ENCODE assay signal across 8 cellular contexts in genomic region chr2:68643011-68643873, GRCh38. TPM values are rescaled to one million over a fixed set of nuclear protein-coding genes. Genes with fewer than 3 reads are reported as not detected.
DNase-seq lines count a peak whose midpoint lies in the region; ATAC-seq and TF ChIP-seq lines count a peak whose summit lies in the region.

Gene PROKR1, plus strand, starts transcription at chr2:68643579. Its CDS starts 2,243 bp downstream, at chr2:68645822.

- H3K18ac ChIP-seq in IMR-90 (ENCODE audit: low read depth, low read length): no peak within 1 kb of the TSS

- no peak within 1 kb of the TSS for H3K56ac ChIP-seq in IMR-90 (ENCODE audit: extremely low read depth, insufficient read depth, low read length)

- 1% methylated on average over 67 of the region's 86 CpGs; no CpG with 5 or more reads in 1 of the 2 experiments for WGBS in IMR-90 (ENCODE audit: extremely low coverage in 2 of 2, insufficient read length in 1 of 2), 2 experiments

- no TSS peak for BruUV-seq in IMR-90 (replicated peaks; lab: Mats Ljungman, UMichigan)

- no peak for TF ChIP-seq POLR2A in IMR-90 (IDR thresholded peaks at IDR 0.05; ENCODE audit: low read depth, low read length)

- no peaks in the 10 kb centered on the region for H4K20me1 ChIP-seq in IMR-90 (ENCODE audit: insufficient read depth, low read length)

- peaks cover 72% of the 10 kb centered on the region for H3K27me3 ChIP-seq in IMR-90 (ENCODE audit: control insufficient read depth, insufficient read depth, low read length)

- H3K27ac ChIP-seq in IMR-90 (ENCODE audit: insufficient read depth, low read length): no peak within 1 kb of the TSS

- H2AK9ac ChIP-seq in IMR-90 (replicated peaks; ENCODE audit: low read depth, low read length, poor library complexity): peak within 1 kb of the TSS; percentile 23

- no peak within 1 kb of the TSS for H4K91ac ChIP-seq in IMR-90 (ENCODE audit: insufficient read depth, low read depth, low read length)

- H4K8ac ChIP-seq in IMR-90 (ENCODE audit: low read depth in 2 of 2, low read length in 2 of 2): no peak within 1 kb of the TSS

- H3K4me2 ChIP-seq in IMR-90 (ENCODE audit: low read depth, low read length): peak within 1 kb of the TSS; percentile 71

- H3K9me1 ChIP-seq in IMR-90 (ENCODE audit: insufficient read depth, low read length): no peaks in the 10 kb centered on the region

- H3K27me3 Mint-ChIP-seq in activated T-helper 17 cell treated with anti-CD3 and anti-CD28 coated beads, Interleukin-2, amount 50 U/mL, for 72 hours: peaks cover 61% of the 10 kb centered on the region

- CTCF ChIA-PET in IMR-90 (lab: Yijun Ruan, JAX): no interaction called here

- H3K4me1 ChIP-seq in IMR-90 (ENCODE audit: control insufficient read depth, insufficient read depth, low read length): peaks cover 4% of the 10 kb centered on the region

- no peak within 1 kb of the TSS for H2BK15ac ChIP-seq in IMR-90 (ENCODE audit: low read depth, low read length)

- intact Hi-C loops in IMR-90 (cut with micrococcal nuclease) (no loop called here), sciatic nerve (cut with DNase I) (no loop called here)

- peak within 1 kb of the TSS; percentile 41 for H3K4me3 ChIP-seq in IMR-90 (ENCODE audit: insufficient read depth, low read depth, low read length)

- H4K5ac ChIP-seq in IMR-90 (ENCODE audit: low read depth, low read length): no peak within 1 kb of the TSS

- no peaks in the 10 kb centered on the region for H3K36me3 Mint-ChIP-seq in activated T-helper 17 cell treated with anti-CD3 and anti-CD28 coated beads, Interleukin-2, amount 50 U/mL, for 72 hours (ENCODE audit: low read depth)

- H3K14ac ChIP-seq in IMR-90 (replicated peaks; ENCODE audit: low read depth, low read length): no peak within 1 kb of the TSS

- in situ Hi-C loops in IMR-90 (cut with MboI; ENCODE audit: low sequenced_read_pairs): no loop called here

- H3K79me1 ChIP-seq in IMR-90 (ENCODE audit: low read depth in 1 of 2, low read length in 2 of 2): no peaks in the 10 kb centered on the region

- no peak within 1 kb of the TSS for H3K27ac Mint-ChIP-seq in activated T-helper 17 cell treated with anti-CD3 and anti-CD28 coated beads, Interleukin-2, amount 50 U/mL, for 72 hours

- peak within 1 kb of the TSS; percentile 31 for H3K4me3 Mint-ChIP-seq in activated T-helper 17 cell treated with anti-CD3 and anti-CD28 coated beads, Interleukin-2, amount 50 U/mL, for 72 hours

- DNase-seq in COLO668 (lab: John Stamatoyannopoulos, UW; ENCODE audit: unreplicated experiment): peak; percentile 78
- DNase-seq in IMR-90: no peak
- peak; percentile 9 for DNase-seq in iPS DF 4.7 (ENCODE audit: extremely low read depth, low spot score)
- no peak for DNase-seq in sciatic nerve (ENCODE audit: low spot score)
- no peak for DNase-seq in SHP77 treated with DMSO at 0.1 percent for 48 hours (lab: John Stamatoyannopoulos, UW)

- H2BK5ac ChIP-seq in IMR-90 (ENCODE audit: low read depth, low read length, poor library complexity, severe bottlenecking): no peak within 1 kb of the TSS

- dilution Hi-C loops in IMR-90 (cut with HindIII; ENCODE audit: low sequenced_read_pairs, unreplicated experiment): no loop called here

- H3K4ac ChIP-seq in IMR-90 (ENCODE audit: low read depth, low read length): no peak within 1 kb of the TSS

- no peak within 1 kb of the TSS for H2BK20ac ChIP-seq in IMR-90 (ENCODE audit: low read depth, low read length)

- POLR2A ChIA-PET in IMR-90 (lab: Charles Lee; ENCODE audit: unreplicated experiment): no interaction called here

- no peak within 1 kb of the TSS for H2AK5ac ChIP-seq in IMR-90 (ENCODE audit: low read depth, low read length)

- no peak within 1 kb of the TSS for H3K23ac ChIP-seq in IMR-90 (ENCODE audit: low read depth, low read length)

- no peaks in the 10 kb centered on the region for H3K4me1 Mint-ChIP-seq in activated T-helper 17 cell treated with anti-CD3 and anti-CD28 coated beads, Interleukin-2, amount 50 U/mL, for 72 hours

- peaks cover 5% of the 10 kb centered on the region for H3K9me3 Mint-ChIP-seq in activated T-helper 17 cell treated with anti-CD3 and anti-CD28 coated beads, Interleukin-2, amount 50 U/mL, for 72 hours

- ATAC-seq in IMR-90 (ENCODE audit: low read depth) (peak; percentile 91), sciatic nerve (peak; percentile 42), HG02610 (IDR thresholded peaks at IDR 0.05; ENCODE audit: unreplicated experiment) (no peak), GM19035 (IDR thresholded peaks at IDR 0.05; ENCODE audit: unreplicated experiment) (no peak)
- ATAC-seq in activated T-helper 17 cell treated with anti-CD3 and anti-CD28 coated beads, Interleukin-2, amount 50 U/mL, for 72 hours (replicated peaks): peak; percentile 40

- H2BK120ac ChIP-seq in IMR-90 (ENCODE audit: low read depth, low read length): no peak within 1 kb of the TSS

- H3K9ac ChIP-seq in IMR-90 (ENCODE audit: low read depth, low read length): no peak within 1 kb of the TSS

- H3K36me3 ChIP-seq in IMR-90 (ENCODE audit: control insufficient read depth, insufficient read depth, low read length): no peaks in the 10 kb centered on the region

- H2AFZ ChIP-seq in IMR-90 (replicated peaks; ENCODE audit: low read length, poor library complexity): peak within 1 kb of the TSS; percentile 79

- no peak for TF ChIP-seq RAD21 in IMR-90 (IDR thresholded peaks at IDR 0.05; ENCODE audit: low read length)

- H3K9me3 ChIP-seq in IMR-90 (ENCODE audit: control insufficient read depth, insufficient read depth, low read length): peaks cover 6% of the 10 kb centered on the region

- no peak for TF ChIP-seq CTCF in IMR-90 (conservative IDR thresholded peaks at IDR 0.05; ENCODE audit: low read depth, low read length)

TF ChIP-seq in IMR-90, 13 proteins besides CTCF, POLR2A, EP300 and RAD21:
- TF ChIP-seq USF2 (IDR thresholded peaks at IDR 0.05; ENCODE audit: low read depth, low read length) (no peak), MAFK (IDR thresholded peaks at IDR 0.05; ENCODE audit: low read depth, low read length) (no peak), NFE2L2 (IDR thresholded peaks at IDR 0.05; ENCODE audit: low read depth, low read length) (no peak), SMC3 (IDR thresholded peaks at IDR 0.05; ENCODE audit: low read depth, low read length) (no peak), BHLHE40 (IDR thresholded peaks at IDR 0.05; ENCODE audit: low read depth, low read length) (no peak), CEBPB (IDR thresholded peaks at IDR 0.05; ENCODE audit: low read depth, low read length) (no peak), RFX5 (IDR thresholded peaks at IDR 0.05; ENCODE audit: low read depth, low read length) (no peak), CHD1 (IDR thresholded peaks at IDR 0.05; ENCODE audit: low read depth, low read length) (no peak), FOS (IDR thresholded peaks at IDR 0.05; ENCODE audit: low read depth, low read length) (no peak), MXI1 (IDR thresholded peaks at IDR 0.05; ENCODE audit: borderline replicate concordance, low read depth, low read length) (no peak), MAZ (IDR thresholded peaks at IDR 0.05; ENCODE audit: borderline replicate concordance, low read depth, low read length) (no peak), RCOR1 (IDR thresholded peaks at IDR 0.05; ENCODE audit: insufficient replicate concordance, low read length) (no peak)
- TF ChIP-seq, protein P1, sequence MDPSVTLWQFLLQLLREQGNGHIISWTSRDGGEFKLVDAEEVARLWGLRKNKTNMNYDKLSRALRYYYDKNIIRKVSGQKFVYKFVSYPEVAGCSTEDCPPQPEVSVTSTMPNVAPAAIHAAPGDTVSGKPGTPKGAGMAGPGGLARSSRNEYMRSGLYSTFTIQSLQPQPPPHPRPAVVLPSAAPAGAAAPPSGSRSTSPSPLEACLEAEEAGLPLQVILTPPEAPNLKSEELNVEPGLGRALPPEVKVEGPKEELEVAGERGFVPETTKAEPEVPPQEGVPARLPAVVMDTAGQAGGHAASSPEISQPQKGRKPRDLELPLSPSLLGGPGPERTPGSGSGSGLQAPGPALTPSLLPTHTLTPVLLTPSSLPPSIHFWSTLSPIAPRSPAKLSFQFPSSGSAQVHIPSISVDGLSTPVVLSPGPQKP (IDR thresholded peaks at IDR 0.05; ENCODE audit: borderline replicate concordance, low read depth, low read length): no peak

RNA-seq across cellular contexts. Expression of gene PROKR1, which starts in this region (rescaled TPM):
- total RNA-seq in IMR-90 (2012; rRNA removed) (not detected in 2 replicates), sciatic nerve (0.18 TPM)
- polyA plus RNA-seq in IMR-90 (2012; rRNA removed): not detected in 2 replicates
- polyA plus RNA-seq in IMR-90 (2012; cell fraction: cytosol; rRNA removed): not detected in 2 replicates
- not detected in 2 replicates for polyA plus RNA-seq in IMR-90 (2012; cell fraction: nucleus; rRNA removed; ENCODE audit: low replicate concordance)
- not detected for total RNA-seq in activated T-helper 17 cell treated with anti-CD3 and anti-CD28 coated beads, Interleukin-2, amount 50 U/mL, for 72 hours

Comparison
In these comparisons a context has a peak if more than half of its experiments do, and no peak if none do; other contexts are left out.
1. Peak in ATAC-seq, H3K4me3 ChIP-seq and H3K4me2 ChIP-seq in IMR-90; RNA of the gene not detected or under 1 TPM.
2. Peak in ATAC-seq in activated T-helper 17 cell treated with anti-CD3 and anti-CD28 coated beads, Interleukin-2, amount 50 U/mL, for 72 hours; RNA of the gene not detected or under 1 TPM.
3. Peak in ATAC-seq in sciatic nerve; RNA of the gene not detected or under 1 TPM.
4. DNase-seq: peak in COLO668 (single experiment) and iPS DF 4.7 (single experiment); none in IMR-90 (single experiment), sciatic nerve (single experiment) and SHP77 treated with DMSO at 0.1 percent for 48 hours (single experiment).